ENCODE assay signal across 13 cellular contexts in the genomic region with DNA sequence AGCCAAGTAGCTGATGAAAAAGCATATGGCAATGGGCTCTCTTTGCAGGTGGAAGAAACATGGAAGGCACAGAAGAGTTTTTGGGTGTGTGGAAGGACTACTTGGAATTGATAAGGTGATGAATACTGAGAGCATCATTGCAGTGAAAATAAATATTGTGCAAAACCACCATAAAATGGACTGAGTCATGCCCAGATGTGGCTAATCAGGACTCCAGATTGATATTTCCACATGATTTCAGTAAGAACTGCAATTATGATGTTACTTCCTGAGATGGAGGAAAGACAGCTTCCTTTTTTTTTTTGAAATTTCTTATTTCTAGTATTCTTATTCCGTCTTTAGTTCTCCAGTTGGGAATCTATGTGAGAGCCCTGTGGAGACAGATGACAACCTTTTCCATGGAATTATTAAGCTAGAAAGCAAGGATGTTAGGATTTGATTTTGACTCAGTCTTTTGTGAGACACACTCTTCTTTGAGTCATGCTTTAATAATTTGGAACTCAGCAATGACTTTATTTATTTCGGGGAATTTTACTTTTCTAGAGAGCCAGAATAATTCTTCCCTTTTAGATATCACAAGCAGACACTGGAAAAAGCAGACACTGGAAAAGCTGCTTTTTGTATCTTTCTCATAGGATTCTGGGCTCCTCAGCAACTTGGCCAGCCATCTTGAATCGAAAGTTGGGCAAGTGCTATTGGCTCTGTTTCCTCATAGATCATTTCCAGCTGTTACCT.
DNase-seq lines count a peak whose midpoint lies in the region; ATAC-seq and TF ChIP-seq lines count a peak whose summit lies in the region.
"Had no signal": no experiment of that assay in that cellular context is flagged by ENCODE, and none has a peak within 500 bp of the region (broad histone marks: within the 10 kb centered on the region; RNA-seq: fewer than 3 reads in every experiment).

No MANE protein-coding gene starts in this region.

- no peak for TF ChIP-seq CTCF in PC-3 (conservative IDR thresholded peaks at IDR 0.05; ENCODE audit: low read depth, low read length)
- no peak for TF ChIP-seq CTCF in fibroblast of pulmonary artery (IDR thresholded peaks at IDR 0.05; ENCODE audit: low read length, missing control alignments)
- no peak for TF ChIP-seq CTCF in GM20000 (IDR thresholded peaks at IDR 0.05; ENCODE audit: extremely low read depth, missing control alignments)

- no peaks in the 10 kb centered on the region for H4K20me1 ChIP-seq in PC-3 (ENCODE audit: low read length)

- peaks cover 16% of the 10 kb centered on the region for H3K4me1 ChIP-seq in PC-3 (ENCODE audit: insufficient read depth, low read length)

- peak; percentile 50 for ATAC-seq in PC-3
- no peak for ATAC-seq in HG03571 (IDR thresholded peaks at IDR 0.05; ENCODE audit: unreplicated experiment)
- no peak for ATAC-seq in HG03565 (IDR thresholded peaks at IDR 0.05; ENCODE audit: unreplicated experiment)
- ATAC-seq: HepG2 had no signal

- H3K27ac ChIP-seq in PC-3 (ENCODE audit: low read length): peak overlapping the region; percentile 32

- 0 out of 2 replicates have a peak overlapping the region, but pooled peaks have one; percentile 25 for H2AFZ ChIP-seq in PC-3 (ENCODE audit: low read length)

- H3K9ac ChIP-seq in PC-3 (ENCODE audit: low read length): no peak overlapping the region

- POLR2A ChIA-PET in PC-3 (lab: Charles Lee; ENCODE audit: unreplicated experiment): no interaction called here

- peak overlapping the region; percentile 40; the same call in 1 of the 2 replicates for H3K4me2 ChIP-seq in PC-3 (ENCODE audit: low read length)

- intact Hi-C loops in PC-3 (cut with micrococcal nuclease): no loop called here

- H3F3A ChIP-seq in PC-3 (ENCODE audit: low read length, unreplicated experiment): peaks cover 9% of the 10 kb centered on the region

- CTCF ChIA-PET in PC-3 (lab: Charles Lee): no interaction called here

- H3K36me3 ChIP-seq in PC-3 (ENCODE audit: low read depth, low read length): no peaks in the 10 kb centered on the region

- no peaks in the 10 kb centered on the region for H3K79me2 ChIP-seq in PC-3 (ENCODE audit: low read length)

- no peak overlapping the region for H3K4me3 ChIP-seq in PC-3 (ENCODE audit: low read length)
- H3K4me3 ChIP-seq in fibroblast of pulmonary artery (replicated peaks; ENCODE audit: low read depth, low read length): no peak overlapping the region
- no peak overlapping the region for H3K4me3 ChIP-seq in skeletal muscle cell (ENCODE audit: low read depth, low read length)

- H3K27me3 ChIP-seq in PC-3 (ENCODE audit: low read length): no peaks in the 10 kb centered on the region

- BruUV-seq in PC-3 (replicated peaks; lab: Mats Ljungman, UMichigan): no TSS peak

- DNase-seq in ELR (ENCODE audit: low read depth): peak; percentile 81
- peak; percentile 61 for DNase-seq in PC-3
- peak; percentile 73 for DNase-seq in fibroblast of pulmonary artery (ENCODE audit: low read depth)
- peak; percentile 66 for DNase-seq in skeletal muscle cell (ENCODE audit: low read depth)
- no peak for DNase-seq in islet precursor cell
- DNase-seq in GM20000 (ENCODE audit: low spot score): no peak
- DNase-seq: activated CD4-positive, CD25-positive, alpha-beta regulatory T cell treated with anti-CD3 and anti-CD28 coated beads, Interleukin-2, amount 50 U/mL, for 72 hours; activated effector memory CD4-positive, alpha-beta T cell treated with anti-CD3 and anti-CD28 coated beads, Interleukin-2, amount 50 U/mL, for 16 hours; NCI-H1930; stimulated activated CD4-positive, alpha-beta T cell treated with anti-CD3 and anti-CD28 coated beads, Interleukin-2, amount 100 ng/mL, for 24 hours had no signal

- H3K9me2 ChIP-seq in PC-3 (replicated peaks; ENCODE audit: low read length): no peaks in the 10 kb centered on the region

- H3K9me3 ChIP-seq in PC-3 (ENCODE audit: low read length): no peaks in the 10 kb centered on the region

Comparison
In these comparisons a context has a peak if more than half of its experiments do, and no peak if none do; other contexts are left out.
1. DNase-seq: peak in ELR (single experiment), PC-3 (single experiment), fibroblast of pulmonary artery (single experiment) and skeletal muscle cell (single experiment); none in islet precursor cell (single experiment) and GM20000 (single experiment).